10 cellular contexts compared by ENCODE assay signal in genomic region chr16:8905795-8906591, GRCh38. TPM values are rescaled to one million over a fixed set of nuclear protein-coding genes. Genes with fewer than 3 reads are reported as not detected.
A peak's percentile ranks its signal among the peaks of the same experiment; 100 is the strongest.
DNase-seq lines count a peak whose midpoint lies in the region; ATAC-seq and TF ChIP-seq lines count a peak whose summit lies in the region.
"Had no signal": no experiment of that assay in that cellular context is flagged by ENCODE, and none has a peak within 500 bp of the region (broad histone marks: within the 10 kb centered on the region; RNA-seq: fewer than 3 reads in every experiment).

No MANE protein-coding gene starts in this region.

- no peak overlapping the region for H3K4me2 ChIP-seq in Loucy (ENCODE audit: low read depth, low read length, poor library complexity, severe bottlenecking)

- no peaks in the 10 kb centered on the region for H3K9me2 ChIP-seq in Loucy (replicated peaks; ENCODE audit: low read depth, low read length)

- H3K4me3 ChIP-seq in Loucy (ENCODE audit: low read length, poor library complexity, severe bottlenecking): no peak overlapping the region
- H3K4me3 ChIP-seq in choroid plexus epithelial cell (ENCODE audit: low read depth, low read length): no peak overlapping the region

- no peak overlapping the region for H3K4me3 Mint-ChIP-seq in osteocyte (ENCODE audit: unreplicated experiment)
- H3K4me3 Mint-ChIP-seq: nephron progenitor cell had no signal

- H3K36me3 ChIP-seq in Loucy (ENCODE audit: insufficient read depth, low read length): peaks cover 80% of the 10 kb centered on the region; the same call in 1 of the 2 replicates

- TF ChIP-seq CTCF in Loucy (conservative IDR thresholded peaks at IDR 0.05; ENCODE audit: low read length) (peak; percentile 29), choroid plexus epithelial cell (conservative IDR thresholded peaks at IDR 0.05; ENCODE audit: low read depth, low read length) (peak; percentile 59), osteocyte (IDR thresholded peaks at IDR 0.05) (peak; percentile 16)

- no peak for ATAC-seq in HG03469 (IDR thresholded peaks at IDR 0.05; ENCODE audit: unreplicated experiment)
- no peak for ATAC-seq in HG03378 (IDR thresholded peaks at IDR 0.05; ENCODE audit: unreplicated experiment)

- no peaks in the 10 kb centered on the region for H3F3A ChIP-seq in Loucy (ENCODE audit: low read depth)

- no peaks in the 10 kb centered on the region for H3K27me3 ChIP-seq in Loucy (ENCODE audit: insufficient read depth, low read length, poor library complexity, severe bottlenecking)

- DNase-seq in NCI-H82 (lab: John Stamatoyannopoulos, UW) (peak; percentile 38), NCI-H82 treated with DMSO at 0.1 percent for 48 hours (lab: John Stamatoyannopoulos, UW; ENCODE audit: unreplicated experiment) (no peak), choroid plexus epithelial cell (ENCODE audit: low read depth) (no peak), osteocyte (ENCODE audit: extremely low spot score, unreplicated experiment) (no peak), NCI-H2171 treated with DMSO at 0.1 percent for 48 hours (lab: John Stamatoyannopoulos, UW) (no peak)
- DNase-seq: activated T-cell treated with anti-CD3 and anti-CD28 coated beads, Interleukin-2, amount 50 U/mL, for 1 hour; nephron progenitor cell had no signal

- H3K9ac ChIP-seq in Loucy (ENCODE audit: low read depth, low read length, poor library complexity, severe bottlenecking): no peak overlapping the region

- H3K4me1 Mint-ChIP-seq in osteocyte (ENCODE audit: unreplicated experiment): no peaks in the 10 kb centered on the region
- H3K4me1 Mint-ChIP-seq: nephron progenitor cell had no signal

- peaks cover 43% of the 10 kb centered on the region for H3K36me3 Mint-ChIP-seq in osteocyte (ENCODE audit: unreplicated experiment)

- H3K27me3 Mint-ChIP-seq in osteocyte (ENCODE audit: unreplicated experiment): no peaks in the 10 kb centered on the region

- H3K9me3 ChIP-seq in Loucy (ENCODE audit: insufficient read depth, low read depth, low read length): no peaks in the 10 kb centered on the region

- H4K20me1 ChIP-seq in Loucy (ENCODE audit: insufficient read depth, low read length, poor library complexity, severe bottlenecking): no peaks in the 10 kb centered on the region

- H3K27ac Mint-ChIP-seq in osteocyte (ENCODE audit: unreplicated experiment): no peak overlapping the region
- H3K27ac Mint-ChIP-seq: nephron progenitor cell had no signal

- no peaks in the 10 kb centered on the region for H3K4me1 ChIP-seq in Loucy (ENCODE audit: insufficient read depth, low read length, poor library complexity, severe bottlenecking)

- H2AFZ ChIP-seq in Loucy (ENCODE audit: low read length): no peak overlapping the region

- no peaks in the 10 kb centered on the region for H3K79me2 ChIP-seq in Loucy (ENCODE audit: insufficient read depth, low read length)

- H3K9me3 Mint-ChIP-seq in osteocyte (ENCODE audit: unreplicated experiment): no peaks in the 10 kb centered on the region
- H3K9me3 Mint-ChIP-seq: nephron progenitor cell had no signal

RNA-seq across cellular contexts. Expression of gene LITAFD, which starts 23.8 kb away (rescaled TPM):
- not detected in 2 replicates for total RNA-seq in osteocyte

RNA-seq across cellular contexts. Expression of gene CARHSP1, which starts 37.2 kb away (rescaled TPM):
- total RNA-seq in osteocyte: 69.6 and 70.2 TPM in 2 replicates

RNA-seq across cellular contexts. Expression of gene USP7, which starts 57.7 kb away (rescaled TPM):
- 81.6 and 88.2 TPM in 2 replicates for total RNA-seq in osteocyte
